ENCODE assay signal across 31 cellular contexts in genomic region chr3:74562528-74563190, GRCh38. TPM values are rescaled to one million over a fixed set of nuclear protein-coding genes. Genes with fewer than 3 reads are reported as not detected.
"Had no signal": no experiment of that assay in that cellular context is flagged by ENCODE, and none has a peak within 500 bp of the region (broad histone marks: within the 10 kb centered on the region; RNA-seq: fewer than 3 reads in every experiment).

No MANE protein-coding gene starts in this region.

- H3K27me3 ChIP-seq: brain microvascular endothelial cell, esophagus muscularis mucosa, heart right ventricle, neutrophil, thyroid gland, upper lobe of right lung had no signal

- H3K4me3 ChIP-seq: esophagus muscularis mucosa, heart right ventricle, left ventricle myocardium inferior, lung, thyroid gland, upper lobe of right lung had no signal

- H3K9me3 ChIP-seq: neutrophil, thyroid gland, upper lobe of right lung had no signal

- H3K36me3 ChIP-seq: brain microvascular endothelial cell, esophagus muscularis mucosa, heart right ventricle, left ventricle myocardium inferior, neutrophil, thyroid gland, upper lobe of right lung had no signal

- DNase-seq: activated CD4-positive, alpha-beta memory T cell treated with anti-CD3 and anti-CD28 coated beads, Interleukin-2, amount 10 ng/mL, durations not matched to agents 7 days and 5 days; activated CD4-positive, alpha-beta T cell treated with anti-CD3 and anti-CD28 coated beads, Interleukin-2, amount 10 ng/mL, durations not matched to agents 7 days and 5 days; activated CD4-positive, CD25-positive, alpha-beta regulatory T cell treated with anti-CD3 and anti-CD28 coated beads, Interleukin-2, amount 50 U/mL, for 72 hours; activated CD8-positive, alpha-beta memory T cell treated with anti-CD3 and anti-CD28 coated beads, Interleukin-2, amount 50 U/mL, for 48 hours; activated gamma-delta T cell treated with Interleukin-2 at 50 U/mL for 16 hours; activated naive CD4-positive, alpha-beta T cell treated with anti-CD3 and anti-CD28 coated beads, Interleukin-2, amount 50 U/mL, for 16 hours; activated T-cell treated with anti-CD3 and anti-CD28 coated beads, Interleukin-2, amount 50 U/mL, for 4 hours; amniotic stem cell; brain microvascular endothelial cell; central memory CD4-positive, alpha-beta T cell; endodermal cell; foreskin melanocyte; heart right ventricle; left ventricle myocardium inferior; naive B cell; nephron progenitor cell; small intestine; stimulated activated CD4-positive, alpha-beta T cell treated with anti-CD3 and anti-CD28 coated beads, Interleukin-4, amount 100 ng/mL, for 4 hours; stimulated activated CD8-positive, alpha-beta memory T cell treated with anti-CD3 and anti-CD28 coated beads, Interleukin-4, amount 100 ng/mL, for 48 hours; stimulated activated naive CD8-positive, alpha-beta T cell treated with anti-CD3 and anti-CD28 coated beads, Interleukin-15, amount 100 ng/mL, for 72 hours; substantia nigra; T-helper 2 cell; thyroid gland; upper lobe of right lung had no signal

- ATAC-seq: activated T-cell treated with anti-CD3 and anti-CD28 coated beads, Interleukin-2, amount 50 U/mL, for 4 hours; activated T-helper 17 cell treated with anti-CD3 and anti-CD28 coated beads, Interleukin-2, amount 50 U/mL, for 72 hours; heart right ventricle; sciatic nerve; stimulated activated memory B cell treated with anti-CD40 and anti-IgM and Interleukin-4, amounts not matched to agents 10 μg/mL and 1 μg/mL and 100 μg/mL, for 72 hours; stimulated activated naive CD8-positive, alpha-beta T cell treated with anti-CD3 and anti-CD28 coated beads, Interleukin-15, amount 100 ng/mL, for 72 hours; upper lobe of right lung had no signal

- H3K4me1 ChIP-seq: esophagus muscularis mucosa, heart right ventricle, left ventricle myocardium inferior, thyroid gland, upper lobe of right lung had no signal

- H3K27ac ChIP-seq: brain microvascular endothelial cell, esophagus muscularis mucosa, heart right ventricle, left ventricle myocardium inferior, neutrophil, thyroid gland, upper lobe of right lung had no signal

RNA-seq across cellular contexts. Expression of gene CNTN3, which starts 51.8 kb away (rescaled TPM):
- total RNA-seq: activated CD4-positive, alpha-beta memory T cell treated with anti-CD3 and anti-CD28 coated beads, Interleukin-2, amount 10 ng/mL, durations not matched to agents 7 days and 5 days; activated CD4-positive, alpha-beta T cell treated with anti-CD3 and anti-CD28 coated beads, Interleukin-2, amount 10 ng/mL, durations not matched to agents 7 days and 5 days; activated T-cell treated with anti-CD3 and anti-CD28 coated beads, Interleukin-2, amount 50 U/mL, for 4 hours; activated T-helper 17 cell treated with anti-CD3 and anti-CD28 coated beads, Interleukin-2, amount 50 U/mL, for 72 hours; glomerular endothelial cell had no signal
